8 cellular contexts compared by ENCODE assay signal in the genomic region with DNA sequence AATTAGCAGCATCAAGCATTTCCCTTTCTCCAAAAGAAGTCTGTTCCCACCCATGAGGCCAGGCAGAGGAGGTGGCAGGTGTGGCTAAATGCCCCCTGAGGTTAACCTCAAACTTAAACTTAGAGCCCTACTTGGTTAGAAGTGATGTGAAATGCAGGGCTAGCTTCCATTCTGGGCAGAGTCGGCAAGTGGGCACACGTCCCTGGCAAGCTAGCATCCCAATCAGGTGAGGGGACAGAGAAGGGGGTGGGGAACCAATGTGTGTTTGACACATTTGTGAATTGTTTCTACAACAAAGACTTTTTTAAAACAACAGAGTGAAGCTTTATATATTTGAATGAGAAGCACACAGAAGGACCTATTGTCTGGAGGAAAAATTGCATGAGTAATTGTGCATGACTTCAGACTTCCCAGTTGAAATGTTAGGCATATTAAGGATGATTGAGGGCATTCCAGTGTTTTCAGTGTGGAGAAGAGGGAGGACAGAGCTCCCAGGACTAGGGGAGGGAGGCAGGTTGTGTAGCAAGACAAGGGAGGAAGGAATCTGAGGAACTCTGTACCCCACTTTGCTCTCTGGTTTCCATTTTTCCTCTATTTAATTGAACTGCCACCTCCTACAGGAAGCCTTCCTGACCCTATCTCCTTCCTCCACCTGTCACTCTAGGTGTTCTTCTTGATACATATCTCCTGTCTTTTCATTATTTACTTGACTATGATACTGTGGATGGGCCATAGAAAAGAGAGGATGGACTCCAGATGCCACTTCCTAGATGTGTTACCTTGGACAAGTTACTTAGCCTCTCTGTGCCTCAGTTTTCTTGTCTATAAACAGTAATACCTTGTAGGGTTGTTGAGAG.
A peak's percentile ranks its signal among the peaks of the same experiment; 100 is the strongest.
DNase-seq lines count a peak whose midpoint lies in the region; ATAC-seq and TF ChIP-seq lines count a peak whose summit lies in the region.

No MANE protein-coding gene starts in this region.

- peak; percentile 66 for DNase-seq in LHCN-M2 (ENCODE audit: low read depth)
- no peak for DNase-seq in esophagus muscularis mucosa (ENCODE audit: extremely low spot score)
- DNase-seq in retinal pigment epithelial cell (ENCODE audit: low read depth), result peak; percentile 81
- DNase-seq in NCI-H2107 (lab: John Stamatoyannopoulos, UW), result no peak
- no peak for DNase-seq in activated CD4-positive, alpha-beta T cell treated with anti-CD3 and anti-CD28 coated beads, Interleukin-2, amount 50 U/mL, for 48 hours
- DNase-seq in activated CD4-positive, alpha-beta T cell treated with anti-CD3 and anti-CD28 coated beads, Interleukin-2, amount 10 ng/mL, durations not matched to agents 7 days and 5 days, result no peak

- H3K36me3 ChIP-seq in esophagus muscularis mucosa, result no peaks in the 10 kb centered on the region

- H3K9me3 ChIP-seq in esophagus muscularis mucosa, result no peaks in the 10 kb centered on the region

- H3K4me1 Mint-ChIP-seq in activated CD4-positive, alpha-beta T cell treated with anti-CD3 and anti-CD28 coated beads, Interleukin-2, amount 10 ng/mL, durations not matched to agents 7 days and 5 days, result peaks cover 26% of the 10 kb centered on the region

- peaks cover 28 to 44% (median 41%) of the 10 kb centered on the region in 4 donors for H3K4me1 ChIP-seq in esophagus muscularis mucosa

- CTCF ChIA-PET in activated CD4-positive, alpha-beta T cell treated with anti-CD3 and anti-CD28 coated beads, Interleukin-2, amount 10 ng/mL, durations not matched to agents 7 days and 5 days (lab: Charles Lee), result interaction anchor here (1.1 to 8.0 kb wide), 4 partner anchors 7 to 99 kb away, joined by 3 to 52 read pairs (median 4); no protein-coding TSS in a partner anchor

- no peak overlapping the region for H3K4me3 Mint-ChIP-seq in activated CD4-positive, alpha-beta T cell treated with anti-CD3 and anti-CD28 coated beads, Interleukin-2, amount 10 ng/mL, durations not matched to agents 7 days and 5 days

- H3K4me3 ChIP-seq in esophagus muscularis mucosa (peak overlapping the region in 1 of 4 donors; percentile 5), retinal pigment epithelial cell (ENCODE audit: low read length) (no peak overlapping the region)

- intact Hi-C loops in esophagus muscularis mucosa (cut with DNase I), result no loop called here

- H3K27ac Mint-ChIP-seq in activated CD4-positive, alpha-beta T cell treated with anti-CD3 and anti-CD28 coated beads, Interleukin-2, amount 10 ng/mL, durations not matched to agents 7 days and 5 days, result no peak overlapping the region

- no peaks in the 10 kb centered on the region for H3K9me3 Mint-ChIP-seq in activated CD4-positive, alpha-beta T cell treated with anti-CD3 and anti-CD28 coated beads, Interleukin-2, amount 10 ng/mL, durations not matched to agents 7 days and 5 days

- TF ChIP-seq CTCF in esophagus muscularis mucosa (IDR thresholded peaks at IDR 0.05), result no peak
- TF ChIP-seq CTCF in retinal pigment epithelial cell (conservative IDR thresholded peaks at IDR 0.05; ENCODE audit: low read depth, low read length), result no peak

- POLR2A ChIA-PET in activated CD4-positive, alpha-beta T cell treated with anti-CD3 and anti-CD28 coated beads, Interleukin-2, amount 10 ng/mL, durations not matched to agents 7 days and 5 days (lab: Charles Lee), result no interaction called here

- 9% methylated on average over 2 of the region's 2 CpGs for WGBS in esophagus muscularis mucosa

- peak overlapping the region; percentile 74 to 83 (median 78) for H3K27ac ChIP-seq in esophagus muscularis mucosa (replicated peaks in 1 of 4)

- H3K27me3 ChIP-seq in esophagus muscularis mucosa, result no peaks in the 10 kb centered on the region

- H3K27me3 Mint-ChIP-seq in activated CD4-positive, alpha-beta T cell treated with anti-CD3 and anti-CD28 coated beads, Interleukin-2, amount 10 ng/mL, durations not matched to agents 7 days and 5 days, result no peaks in the 10 kb centered on the region

- no peak for TF ChIP-seq EP300 in esophagus muscularis mucosa (IDR thresholded peaks at IDR 0.05)

- TF ChIP-seq POLR2A in esophagus muscularis mucosa (IDR thresholded peaks at IDR 0.05; ENCODE audit: low read depth), result no peak

- H3K36me3 Mint-ChIP-seq in activated CD4-positive, alpha-beta T cell treated with anti-CD3 and anti-CD28 coated beads, Interleukin-2, amount 10 ng/mL, durations not matched to agents 7 days and 5 days (ENCODE audit: low read depth), result no peaks in the 10 kb centered on the region

- ATAC-seq in GM18858 (IDR thresholded peaks at IDR 0.05; ENCODE audit: unreplicated experiment) (peak; percentile 13), GM19452 (IDR thresholded peaks at IDR 0.05; ENCODE audit: unreplicated experiment) (no peak)

Comparison
In these comparisons a context has a peak if more than half of its experiments do, and no peak if none do; other contexts are left out.
1. DNase-seq: peak in LHCN-M2 (single experiment) and retinal pigment epithelial cell (single experiment); none in esophagus muscularis mucosa (single experiment), NCI-H2107 (single experiment), activated CD4-positive, alpha-beta T cell treated with anti-CD3 and anti-CD28 coated beads, Interleukin-2, amount 50 U/mL, for 48 hours (0 of 2) and activated CD4-positive, alpha-beta T cell treated with anti-CD3 and anti-CD28 coated beads, Interleukin-2, amount 10 ng/mL, durations not matched to agents 7 days and 5 days (single experiment).